ENCODE assay signal across 8 cellular contexts in the genomic region with DNA sequence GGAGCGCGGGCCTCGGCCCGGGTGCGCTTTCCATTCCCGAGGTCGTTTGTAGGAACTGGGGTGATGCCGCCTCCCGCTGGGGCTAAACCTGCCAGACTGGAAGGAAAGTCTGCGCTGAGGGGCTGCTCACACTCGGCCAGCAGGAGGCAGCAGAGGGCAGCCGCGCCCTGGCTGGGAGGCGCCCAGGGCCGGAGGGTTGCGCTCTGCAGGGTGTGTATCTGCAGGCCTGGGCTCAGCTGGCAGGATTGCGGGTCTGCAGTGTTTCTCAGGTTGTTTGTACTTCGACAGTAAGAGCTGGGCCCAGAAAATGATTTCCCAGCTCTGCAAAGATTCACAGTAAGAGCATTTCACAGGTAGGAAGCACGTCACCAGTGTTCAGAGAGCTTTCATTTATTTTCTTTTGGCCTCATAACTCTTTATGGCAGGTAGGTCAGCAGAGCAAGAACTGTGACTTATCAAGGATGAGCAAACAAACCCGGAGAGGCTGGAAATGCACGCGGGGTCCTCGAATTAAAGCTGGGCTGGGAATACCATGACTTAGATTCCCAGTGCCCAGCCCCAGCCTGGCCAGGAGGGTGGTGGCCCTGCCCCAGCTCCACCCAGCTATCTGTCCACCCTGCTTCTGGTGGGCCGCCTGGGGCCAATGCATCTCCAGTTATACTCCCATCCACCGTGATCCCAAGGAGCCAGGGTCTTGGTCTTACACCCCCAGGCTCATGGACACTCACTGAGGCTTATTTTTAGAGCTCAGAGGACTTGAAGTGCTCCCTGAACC. TPM values are rescaled to one million over a fixed set of nuclear protein-coding genes. Genes with fewer than 3 reads are reported as not detected.
DNase-seq lines count a peak whose midpoint lies in the region; TF ChIP-seq lines count a peak whose summit lies in the region.

No MANE protein-coding gene starts in this region.

- DNase-seq in GM12865 (ENCODE audit: low read depth) (peak; percentile 69), HEK293T (ENCODE audit: extremely low spot score) (peak; percentile 91), MV-4-11 (lab: John Stamatoyannopoulos, UW) (peak; percentile 48), ecto neural progenitor cell (ENCODE audit: low spot score) (peak; percentile 87), mesenchymal stem cell (peak; percentile 43), RKO (ENCODE audit: low spot score) (no peak)
- peak; percentile 86 to 87 for DNase-seq in activated CD4-positive, alpha-beta T cell treated with anti-CD3 and anti-CD28 coated beads, Interleukin-2, amount 50 U/mL, for 48 hours
- peak; percentile 61 to 68 for DNase-seq in stimulated activated CD8-positive, alpha-beta memory T cell treated with anti-CD3 and anti-CD28 coated beads, Interleukin-4, amount 100 ng/mL, for 1 hour (ENCODE audit: low read depth in 2 of 2, low spot score in 1 of 2)

- H3K27ac ChIP-seq in mesenchymal stem cell (ENCODE audit: low read length, poor library complexity, severe bottlenecking), result no peak overlapping the region

- no peak overlapping the region for H3K4ac ChIP-seq in mesenchymal stem cell (ENCODE audit: low read depth in 1 of 2, low read length in 2 of 2)

- no peak overlapping the region for H2AFZ ChIP-seq in mesenchymal stem cell (ENCODE audit: low read depth, low read length)

- H2AK5ac ChIP-seq in mesenchymal stem cell (ENCODE audit: low read length, severe bottlenecking), result no peak overlapping the region

- WGBS in mesenchymal stem cell, result 29% methylated on average over 25 of the region's 25 CpGs

- no peak overlapping the region for H2BK5ac ChIP-seq in mesenchymal stem cell (ENCODE audit: low read depth, low read length, poor library complexity, severe bottlenecking)

- H3K4me2 ChIP-seq in mesenchymal stem cell (ENCODE audit: low read length, poor library complexity, severe bottlenecking), result no peak overlapping the region

- no peaks in the 10 kb centered on the region for H3K36me3 ChIP-seq in mesenchymal stem cell (ENCODE audit: control insufficient read depth in 1 of 2, insufficient read depth in 2 of 2, low read depth in 1 of 2, low read length in 2 of 2)

- H4K8ac ChIP-seq in mesenchymal stem cell (ENCODE audit: low read length), result no peak overlapping the region

- peaks cover 3% of the 10 kb centered on the region for H3K9me3 ChIP-seq in mesenchymal stem cell (ENCODE audit: control insufficient read depth, low read length)

- H3K18ac ChIP-seq in mesenchymal stem cell (ENCODE audit: low read depth in 1 of 2, low read length in 2 of 2), result no peak overlapping the region

- no peaks in the 10 kb centered on the region for H3K79me1 ChIP-seq in mesenchymal stem cell (replicated peaks; ENCODE audit: low read length, poor library complexity, severe bottlenecking)

- no peak overlapping the region for H2BK15ac ChIP-seq in mesenchymal stem cell (ENCODE audit: low read depth, poor library complexity, severe bottlenecking)

- CTCF ChIA-PET in HEK293T (lab: Yijun Ruan, JAX), result interaction anchor here (0.6 to 2.3 kb wide), 11 partner anchors 10 to 137 kb away, joined by 3 to 16 read pairs (median 4); no protein-coding TSS in a partner anchor

- H2BK120ac ChIP-seq in mesenchymal stem cell (ENCODE audit: low read depth, low read length), result no peak overlapping the region

- no peak overlapping the region for H4K91ac ChIP-seq in mesenchymal stem cell (ENCODE audit: low read length)

- H3K14ac ChIP-seq in mesenchymal stem cell (ENCODE audit: low read length in 2 of 2), result no peak overlapping the region

- no peak overlapping the region for H2BK12ac ChIP-seq in mesenchymal stem cell (ENCODE audit: low read length in 2 of 2)

- H3K23ac ChIP-seq in mesenchymal stem cell (ENCODE audit: low read length in 2 of 2), result no peak overlapping the region

- H3K4me3 ChIP-seq in GM12865 (ENCODE audit: low read depth, low read length) (no peak overlapping the region), mesenchymal stem cell (ENCODE audit: insufficient read depth in 1 of 2, low read depth in 1 of 2, low read length in 2 of 2) (no peak overlapping the region)

- H3K27me3 ChIP-seq in mesenchymal stem cell (ENCODE audit: control insufficient read depth in 1 of 2, insufficient read depth in 1 of 2, low read length in 2 of 2), result peaks cover 0 to 41% of the 10 kb centered on the region in 2 experiments

- H3K9ac ChIP-seq in mesenchymal stem cell (ENCODE audit: low read length), result no peak overlapping the region

- no peaks in the 10 kb centered on the region for H3K4me1 ChIP-seq in mesenchymal stem cell (ENCODE audit: control insufficient read depth, insufficient read depth, low read depth, low read length)

- POLR2A ChIA-PET in HEK293T (lab: Yijun Ruan, JAX), result no interaction called here

- peak; percentile 97 for TF ChIP-seq CTCF in GM12865 (IDR thresholded peaks at IDR 0.05; ENCODE audit: insufficient read depth, low read depth, low read length, missing control alignments)

TF ChIP-seq in HEK293T, 16 proteins besides CTCF, POLR2A, EP300 and RAD21:
- TF ChIP-seq L3MBTL2 (conservative IDR thresholded peaks at IDR 0.05) (no peak), CTBP1 (IDR thresholded peaks at IDR 0.05; ENCODE audit: borderline replicate concordance) (no peak), FOXK2 (IDR thresholded peaks at IDR 0.05) (no peak), FOXA1 (IDR thresholded peaks at IDR 0.05) (no peak), ZNF384 (IDR thresholded peaks at IDR 0.05) (no peak)

RNA-seq across cellular contexts. Expression of a gene that starts 15.2 kb away (rescaled TPM):
- polyA plus RNA-seq in mesenchymal stem cell (2013, experiment 1 of 2), result 29.1 TPM
- polyA plus RNA-seq in mesenchymal stem cell (2013, experiment 2 of 2), result 31.7 TPM
